Comparison of ENCODE assay signal across 2 cellular contexts in genomic region chr22:20002661-20003060, GRCh38.
TF ChIP-seq lines count a peak whose summit lies in the region.

No MANE protein-coding gene starts in this region.

TF ChIP-seq in endothelial cell of umbilical vein, 7 proteins besides CTCF, POLR2A, EP300 and RAD21:
- TF ChIP-seq POLR2AphosphoS5 (IDR thresholded peaks at IDR 0.05; ENCODE audit: insufficient read depth, low read depth, low read length) (no peak), GATA2 (IDR thresholded peaks at IDR 0.05; ENCODE audit: insufficient read depth, insufficient read length, low read depth, low read length) (no peak), FOS (IDR thresholded peaks at IDR 0.05; ENCODE audit: borderline replicate concordance, insufficient read depth, low read length) (no peak), MYC (IDR thresholded peaks at IDR 0.05; ENCODE audit: low read depth, low read length) (no peak), JUN (IDR thresholded peaks at IDR 0.05; ENCODE audit: borderline replicate concordance, insufficient read depth, insufficient read length, low read depth) (no peak), EZH2 (IDR thresholded peaks at IDR 0.05; ENCODE audit: borderline replicate concordance, low read depth, low read length, severe bottlenecking) (no peak)
- TF ChIP-seq, protein P1, sequence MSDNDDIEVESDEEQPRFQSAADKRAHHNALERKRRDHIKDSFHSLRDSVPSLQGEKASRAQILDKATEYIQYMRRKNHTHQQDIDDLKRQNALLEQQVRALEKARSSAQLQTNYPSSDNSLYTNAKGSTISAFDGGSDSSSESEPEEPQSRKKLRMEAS (IDR thresholded peaks at IDR 0.05; ENCODE audit: insufficient read depth, insufficient read length) = no peak
TF ChIP-seq in endothelial cell of umbilical vein: peak in this region for 0.

TF ChIP-seq in SK-N-SH, 30 proteins besides CTCF, POLR2A, EP300 and RAD21:
- TF ChIP-seq, protein P2, sequence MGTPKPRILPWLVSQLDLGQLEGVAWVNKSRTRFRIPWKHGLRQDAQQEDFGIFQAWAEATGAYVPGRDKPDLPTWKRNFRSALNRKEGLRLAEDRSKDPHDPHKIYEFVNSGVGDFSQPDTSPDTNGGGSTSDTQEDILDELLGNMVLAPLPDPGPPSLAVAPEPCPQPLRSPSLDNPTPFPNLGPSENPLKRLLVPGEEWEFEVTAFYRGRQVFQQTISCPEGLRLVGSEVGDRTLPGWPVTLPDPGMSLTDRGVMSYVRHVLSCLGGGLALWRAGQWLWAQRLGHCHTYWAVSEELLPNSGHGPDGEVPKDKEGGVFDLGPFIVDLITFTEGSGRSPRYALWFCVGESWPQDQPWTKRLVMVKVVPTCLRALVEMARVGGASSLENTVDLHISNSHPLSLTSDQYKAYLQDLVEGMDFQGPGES (IDR thresholded peaks at IDR 0.05; ENCODE audit: low read depth, low read length) = no peak
- no peak for TF ChIP-seq TCF12 (IDR thresholded peaks at IDR 0.05)
- TF ChIP-seq TEAD4 (IDR thresholded peaks at IDR 0.05; ENCODE audit: borderline replicate concordance, insufficient read depth) = no peak
- TF ChIP-seq TAF1 (IDR thresholded peaks at IDR 0.05; ENCODE audit: borderline replicate concordance, low read depth, low read length) = no peak
- TF ChIP-seq, protein P3, sequence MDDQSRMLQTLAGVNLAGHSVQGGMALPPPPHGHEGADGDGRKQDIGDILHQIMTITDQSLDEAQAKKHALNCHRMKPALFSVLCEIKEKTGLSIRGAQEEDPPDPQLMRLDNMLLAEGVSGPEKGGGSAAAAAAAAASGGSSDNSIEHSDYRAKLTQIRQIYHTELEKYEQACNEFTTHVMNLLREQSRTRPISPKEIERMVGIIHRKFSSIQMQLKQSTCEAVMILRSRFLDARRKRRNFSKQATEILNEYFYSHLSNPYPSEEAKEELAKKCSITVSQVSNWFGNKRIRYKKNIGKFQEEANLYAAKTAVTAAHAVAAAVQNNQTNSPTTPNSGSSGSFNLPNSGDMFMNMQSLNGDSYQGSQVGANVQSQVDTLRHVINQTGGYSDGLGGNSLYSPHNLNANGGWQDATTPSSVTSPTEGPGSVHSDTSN (IDR thresholded peaks at IDR 0.05) = no peak
- TF ChIP-seq GABPA (IDR thresholded peaks at IDR 0.05; ENCODE audit: low read depth) = no peak
- no peak for TF ChIP-seq ELF1 (IDR thresholded peaks at IDR 0.05)
- TF ChIP-seq FOSL2 (IDR thresholded peaks at IDR 0.05; ENCODE audit: borderline replicate concordance, low read depth) = no peak
- no peak for TF ChIP-seq EZH2phosphoT487 (IDR thresholded peaks at IDR 0.05; ENCODE audit: borderline replicate concordance, low read depth)
- TF ChIP-seq POLR2AphosphoS5 (IDR thresholded peaks at IDR 0.05; ENCODE audit: low read depth, low read length) = no peak
- no peak for TF ChIP-seq MEF2A (IDR thresholded peaks at IDR 0.05; ENCODE audit: borderline replicate concordance, low read depth)
- TF ChIP-seq ZBTB33 (IDR thresholded peaks at IDR 0.05; ENCODE audit: borderline replicate concordance, low read depth) = no peak
- no peak for TF ChIP-seq RCOR1 (IDR thresholded peaks at IDR 0.05; ENCODE audit: low read length)
- TF ChIP-seq JUND (IDR thresholded peaks at IDR 0.05) = no peak
- TF ChIP-seq SMC3 (IDR thresholded peaks at IDR 0.05; ENCODE audit: low read depth, low read length) = no peak
- TF ChIP-seq GATA2 (CRISPR knock-in tag; IDR thresholded peaks at IDR 0.05) = no peak
- no peak for TF ChIP-seq RFX5 (IDR thresholded peaks at IDR 0.05; ENCODE audit: low read length)
- no peak for TF ChIP-seq SIN3A (IDR thresholded peaks at IDR 0.05; ENCODE audit: borderline replicate concordance, low read depth, low read length)
